1 cellular context compared by ENCODE assay signal in the genomic region with DNA sequence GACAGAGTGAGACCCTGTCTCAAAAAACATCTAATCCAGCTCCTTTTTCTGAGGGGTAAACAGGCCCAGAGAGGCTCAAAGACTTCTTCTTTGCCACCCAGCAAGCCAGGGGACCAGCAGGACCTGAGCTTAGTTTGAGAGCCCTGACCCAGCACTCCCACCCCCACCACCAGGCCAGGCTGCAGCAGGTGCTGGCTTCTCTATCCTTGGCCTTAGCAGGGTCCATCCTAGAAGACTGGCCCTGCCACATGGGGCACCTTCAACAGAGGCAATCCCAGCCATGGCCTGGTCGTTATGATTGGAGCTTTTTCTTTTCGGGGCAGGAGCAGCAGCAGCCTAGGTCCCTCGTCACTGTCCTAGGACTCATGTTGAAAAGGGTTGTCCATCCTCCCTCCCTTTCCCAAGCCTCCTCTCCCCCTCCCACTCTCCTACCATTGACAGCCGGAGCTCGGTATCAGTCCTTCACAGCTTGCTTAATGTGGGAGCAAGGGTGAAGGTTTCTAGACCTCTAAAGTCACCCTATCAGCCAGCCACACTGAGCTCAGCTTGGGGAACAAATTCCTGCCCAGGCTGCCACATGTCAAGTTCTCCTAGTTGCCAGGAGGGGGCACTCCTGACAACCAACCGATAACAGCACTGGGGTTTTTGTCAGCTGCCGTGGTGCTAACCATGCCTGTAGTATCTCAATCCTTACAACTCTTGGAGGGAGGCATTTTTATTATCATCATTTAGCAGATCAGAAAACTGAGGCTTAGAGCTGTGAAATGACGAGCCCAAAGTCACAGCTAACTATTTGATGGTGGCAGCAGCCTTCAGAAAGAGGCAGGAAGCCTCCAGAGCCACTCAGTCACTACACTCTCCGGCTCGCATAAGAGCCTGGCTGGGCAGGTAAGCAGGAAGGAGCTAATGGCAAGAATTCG.
TF ChIP-seq lines count a peak whose summit lies in the region.

No MANE protein-coding gene starts in this region.

TF ChIP-seq in IMR-90, 13 proteins besides CTCF, POLR2A, EP300 and RAD21 (continued from another document):
- TF ChIP-seq, protein P1, sequence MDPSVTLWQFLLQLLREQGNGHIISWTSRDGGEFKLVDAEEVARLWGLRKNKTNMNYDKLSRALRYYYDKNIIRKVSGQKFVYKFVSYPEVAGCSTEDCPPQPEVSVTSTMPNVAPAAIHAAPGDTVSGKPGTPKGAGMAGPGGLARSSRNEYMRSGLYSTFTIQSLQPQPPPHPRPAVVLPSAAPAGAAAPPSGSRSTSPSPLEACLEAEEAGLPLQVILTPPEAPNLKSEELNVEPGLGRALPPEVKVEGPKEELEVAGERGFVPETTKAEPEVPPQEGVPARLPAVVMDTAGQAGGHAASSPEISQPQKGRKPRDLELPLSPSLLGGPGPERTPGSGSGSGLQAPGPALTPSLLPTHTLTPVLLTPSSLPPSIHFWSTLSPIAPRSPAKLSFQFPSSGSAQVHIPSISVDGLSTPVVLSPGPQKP (IDR thresholded peaks at IDR 0.05; ENCODE audit: borderline replicate concordance, low read depth, low read length) = no peak
TF ChIP-seq in IMR-90: peak in this region for 3.
